In the genomic region with DNA sequence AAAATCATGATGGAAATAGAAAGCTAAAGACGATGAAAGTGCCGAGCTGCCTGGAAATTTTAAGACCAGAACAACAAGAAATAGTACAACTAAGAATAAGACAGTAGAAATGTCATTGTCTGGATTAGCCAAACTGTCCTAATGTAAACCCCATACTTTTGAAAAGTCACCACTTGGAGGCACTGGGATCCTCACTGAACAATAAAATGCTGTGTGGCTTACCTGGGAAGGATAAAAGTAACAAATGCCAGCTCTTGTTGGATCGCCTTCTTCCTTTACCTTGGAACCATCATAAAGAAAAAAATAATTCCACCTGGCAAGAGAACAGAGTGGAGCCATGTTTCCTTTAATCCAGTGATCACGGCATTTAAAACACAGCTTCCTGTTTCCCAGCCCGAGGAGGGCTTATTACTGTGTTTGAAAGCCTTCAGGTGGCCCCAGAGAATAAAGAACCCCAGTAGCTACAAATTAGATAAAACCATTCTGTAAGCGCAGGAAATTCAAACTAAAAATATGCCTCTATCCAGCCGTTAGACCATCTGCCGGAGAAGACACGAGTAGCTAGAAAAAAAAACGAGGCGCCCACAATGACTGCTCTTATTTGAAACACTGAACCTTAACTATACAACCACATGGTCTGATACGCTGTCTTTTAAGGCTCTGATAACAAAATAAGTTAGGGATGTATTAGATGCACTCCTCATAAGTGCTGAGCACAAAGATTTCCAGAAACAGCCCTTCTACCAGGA, we compare ENCODE assay signal across 8 cellular contexts. TPM values are rescaled to one million over a fixed set of nuclear protein-coding genes. Genes with fewer than 3 reads are reported as not detected.
A peak's percentile ranks its signal among the peaks of the same experiment; 100 is the strongest.
DNase-seq lines count a peak whose midpoint lies in the region; ATAC-seq and TF ChIP-seq lines count a peak whose summit lies in the region.

No MANE protein-coding gene starts in this region.

- H3K27ac ChIP-seq in Karpas-422 (ENCODE audit: low read length), result peak overlapping the region; percentile 91

- H3K9me2 ChIP-seq in Karpas-422 (replicated peaks; ENCODE audit: insufficient read depth, low read length), result no peaks in the 10 kb centered on the region

- peak overlapping the region; percentile 2; the same call in 1 of the 2 replicates for H2AFZ ChIP-seq in Karpas-422 (ENCODE audit: low read length)

- H3K4me3 ChIP-seq in Karpas-422 (ENCODE audit: low read length), result peak overlapping the region; percentile 73

- H4K20me1 ChIP-seq in Karpas-422 (ENCODE audit: insufficient read depth, low read depth, low read length), result no peaks in the 10 kb centered on the region

- peaks cover 50% of the 10 kb centered on the region for H3K4me1 ChIP-seq in Karpas-422 (ENCODE audit: low read length)

- H3K9me3 ChIP-seq in Karpas-422 (ENCODE audit: low read length), result no peaks in the 10 kb centered on the region

- peaks cover 20% of the 10 kb centered on the region for H3K36me3 ChIP-seq in Karpas-422 (ENCODE audit: insufficient read depth, low read length)

- H3K9me3 Mint-ChIP-seq in activated naive CD8-positive, alpha-beta T cell treated with anti-CD3 and anti-CD28 coated beads for 36 hours, result no peaks in the 10 kb centered on the region
- no peaks in the 10 kb centered on the region for H3K9me3 Mint-ChIP-seq in mesothelial cell of epicardium

- DNase-seq in COLO668 (lab: John Stamatoyannopoulos, UW; ENCODE audit: unreplicated experiment) (peak; percentile 10), Karpas-422 (peak; percentile 66), mesothelial cell of epicardium (ENCODE audit: low spot score in 2 of 2, unreplicated experiment in 2 of 2) (no peak), hypothalamus (lab: John Stamatoyannopoulos, UW) (no peak), putamen (ENCODE audit: low spot score) (no peak)
- DNase-seq in activated naive CD8-positive, alpha-beta T cell treated with anti-CD3 and anti-CD28 coated beads for 36 hours, result no peak

- no peaks in the 10 kb centered on the region for H3K27me3 Mint-ChIP-seq in activated naive CD8-positive, alpha-beta T cell treated with anti-CD3 and anti-CD28 coated beads for 36 hours
- no peaks in the 10 kb centered on the region for H3K27me3 Mint-ChIP-seq in mesothelial cell of epicardium (ENCODE audit: low read depth)

- H3K9ac ChIP-seq in Karpas-422 (ENCODE audit: low read length), result peak overlapping the region; percentile 80

- no peaks in the 10 kb centered on the region for H3K27me3 ChIP-seq in Karpas-422 (ENCODE audit: low read length)

- no peak for TF ChIP-seq CTCF in mesothelial cell of epicardium (IDR thresholded peaks at IDR 0.05; ENCODE audit: unreplicated experiment)

- peaks cover 34% of the 10 kb centered on the region for H3K36me3 Mint-ChIP-seq in activated naive CD8-positive, alpha-beta T cell treated with anti-CD3 and anti-CD28 coated beads for 36 hours
- peaks cover 16% of the 10 kb centered on the region for H3K36me3 Mint-ChIP-seq in mesothelial cell of epicardium

- ATAC-seq in HG03045 (IDR thresholded peaks at IDR 0.05; ENCODE audit: unreplicated experiment), result no peak
- no peak for ATAC-seq in HG02623 (IDR thresholded peaks at IDR 0.05; ENCODE audit: unreplicated experiment)

- peaks cover 84% of the 10 kb centered on the region for H3K79me2 ChIP-seq in Karpas-422 (ENCODE audit: low read length)

- peak overlapping the region; percentile 51 for H3K27ac Mint-ChIP-seq in activated naive CD8-positive, alpha-beta T cell treated with anti-CD3 and anti-CD28 coated beads for 36 hours
- peak overlapping the region; percentile 50 for H3K27ac Mint-ChIP-seq in mesothelial cell of epicardium

- peak overlapping the region; percentile 92 for H3K4me2 ChIP-seq in Karpas-422 (ENCODE audit: low read depth, low read length, poor library complexity, severe bottlenecking)

- H3K4me1 Mint-ChIP-seq in activated naive CD8-positive, alpha-beta T cell treated with anti-CD3 and anti-CD28 coated beads for 36 hours, result peaks cover 52% of the 10 kb centered on the region
- H3K4me1 Mint-ChIP-seq in mesothelial cell of epicardium, result peaks cover 52% of the 10 kb centered on the region

- H3K4me3 Mint-ChIP-seq in activated naive CD8-positive, alpha-beta T cell treated with anti-CD3 and anti-CD28 coated beads for 36 hours, result peak overlapping the region; percentile 90
- peak overlapping the region; percentile 25 for H3K4me3 Mint-ChIP-seq in mesothelial cell of epicardium

RNA-seq across cellular contexts. Expression of gene HPS4, which starts 4.4 kb away (rescaled TPM):
- total RNA-seq in Karpas-422 (2014; rRNA removed; shearing (Covaris generic); ENCODE audit: low replicate concordance), result 42.1 and 46.1 TPM in 2 replicates
- total RNA-seq in activated naive CD8-positive, alpha-beta T cell treated with anti-CD3 and anti-CD28 coated beads for 36 hours, result 10 to 100 TPM; 46.9 to 51.3 TPM
- total RNA-seq in mesothelial cell of epicardium, result 54.1 to 55.9 TPM (median 55.6 TPM) in 3 replicates

RNA-seq across cellular contexts. Expression of gene SRRD, which starts 4.5 kb away (rescaled TPM):
- 13.8 and 43.5 TPM in 2 replicates for total RNA-seq in Karpas-422 (2014; rRNA removed; shearing (Covaris generic); ENCODE audit: low replicate concordance)
- 10 to 100 TPM; 34.5 to 36.6 TPM for total RNA-seq in activated naive CD8-positive, alpha-beta T cell treated with anti-CD3 and anti-CD28 coated beads for 36 hours
- 23.5 to 25.2 TPM (median 24.1 TPM) in 3 replicates for total RNA-seq in mesothelial cell of epicardium

RNA-seq across cellular contexts. Expression of gene TFIP11, which starts 33.1 kb away (rescaled TPM):
- 39.4 and 46.0 TPM in 2 replicates for total RNA-seq in Karpas-422 (2014; rRNA removed; shearing (Covaris generic); ENCODE audit: low replicate concordance)
- total RNA-seq in activated naive CD8-positive, alpha-beta T cell treated with anti-CD3 and anti-CD28 coated beads for 36 hours, result 10 to 100 TPM; 45.9 to 50.1 TPM
- 36.4 to 39.3 TPM (median 37.9 TPM) in 3 replicates for total RNA-seq in mesothelial cell of epicardium

RNA-seq across cellular contexts. Expression of gene ASPHD2, which starts 50.2 kb away (rescaled TPM):
- total RNA-seq in Karpas-422 (2014; rRNA removed; shearing (Covaris generic); ENCODE audit: low replicate concordance), result 30.7 and 33.3 TPM in 2 replicates
- 10 to 100 TPM; 14.9 to 15.9 TPM for total RNA-seq in activated naive CD8-positive, alpha-beta T cell treated with anti-CD3 and anti-CD28 coated beads for 36 hours
- 1.9 to 2.6 TPM (median 2.5 TPM) in 3 replicates for total RNA-seq in mesothelial cell of epicardium

Comparison
In these comparisons a context has a peak if more than half of its experiments do, and no peak if none do; other contexts are left out.
1. DNase-seq: peak in COLO668 (single experiment) and Karpas-422 (single experiment); none in activated naive CD8-positive, alpha-beta T cell treated with anti-CD3 and anti-CD28 coated beads for 36 hours (single experiment), mesothelial cell of epicardium (0 of 2), hypothalamus (0 of 51) and putamen (single experiment).